11 cellular contexts compared by ENCODE assay signal in the genomic region with DNA sequence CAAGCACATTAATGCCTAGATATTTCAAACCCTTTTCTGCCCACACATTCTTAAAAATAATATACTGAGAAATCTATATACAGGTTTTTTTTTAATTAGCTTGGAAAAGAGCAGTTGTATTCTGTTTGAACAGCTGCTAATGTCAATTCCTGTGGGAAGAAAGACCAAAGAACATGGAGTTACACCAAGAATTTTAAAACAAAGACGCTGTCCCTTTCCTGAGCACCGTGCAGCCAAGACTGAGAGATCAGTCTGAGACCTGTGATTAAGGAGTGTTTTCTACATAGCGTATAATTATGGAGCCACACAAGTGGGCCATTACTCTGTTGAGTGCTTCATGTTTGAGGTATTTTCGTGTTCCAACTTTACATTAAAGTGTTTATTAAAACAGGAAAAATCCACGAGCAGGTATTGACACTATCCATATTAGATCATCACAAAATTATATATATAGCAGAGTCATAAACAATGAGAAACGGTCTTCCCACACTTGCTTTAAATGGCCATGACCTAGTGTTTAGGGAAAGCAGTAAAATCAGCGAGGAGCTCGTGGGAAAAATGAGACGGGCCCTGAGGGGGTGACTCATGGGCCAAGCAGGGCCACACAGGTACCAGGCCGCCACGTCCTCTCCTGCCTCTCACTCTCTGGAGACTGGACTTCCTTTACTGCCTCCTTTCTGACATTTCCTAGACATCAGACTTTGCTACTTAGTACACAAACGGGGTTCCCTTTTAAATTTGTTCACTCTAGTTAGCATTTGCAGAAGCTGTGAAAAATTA.
DNase-seq lines count a peak whose midpoint lies in the region; ATAC-seq and TF ChIP-seq lines count a peak whose summit lies in the region.
"Had no signal": no experiment of that assay in that cellular context is flagged by ENCODE, and none has a peak within 500 bp of the region (broad histone marks: within the 10 kb centered on the region; RNA-seq: fewer than 3 reads in every experiment).

No MANE protein-coding gene starts in this region.

- no peak for TF ChIP-seq EP300 in SK-N-SH (IDR thresholded peaks at IDR 0.05; ENCODE audit: borderline replicate concordance in 1 of 2, low read depth in 1 of 2, low read length in 1 of 2)

- H3K9me3 ChIP-seq in SK-N-SH: no peaks in the 10 kb centered on the region
- no peaks in the 10 kb centered on the region for H3K9me3 ChIP-seq in cardiac muscle cell (ENCODE audit: low read depth)

- H3K4me2 ChIP-seq in SK-N-SH: no peak overlapping the region

- 63% methylated on average over 12 of the region's 12 CpGs for WGBS in SK-N-SH (ENCODE audit: low lambda C conversion rate)

- H3K9ac ChIP-seq in SK-N-SH: no peak overlapping the region

- no peak overlapping the region for H3K4me3 ChIP-seq in SK-N-SH (ENCODE audit: low read depth in 2 of 2, low read length in 1 of 2)
- no peak overlapping the region for H3K4me3 ChIP-seq in cardiac muscle cell

- POLR2A ChIA-PET in SK-N-SH (lab: Yijun Ruan, JAX): interaction anchor here (0.9 kb wide), 1 partner anchor 11 kb away, joined by 9 read pairs; no protein-coding TSS in a partner anchor

- H2AFZ ChIP-seq in SK-N-SH (ENCODE audit: low read depth): no peak overlapping the region

- TF ChIP-seq CTCF in SK-N-SH (IDR thresholded peaks at IDR 0.05): no peak
- no peak for TF ChIP-seq CTCF in cardiac muscle cell (IDR thresholded peaks at IDR 0.05; ENCODE audit: low read depth, low read length)

- CTCF ChIA-PET in SK-N-SH (lab: Yijun Ruan, JAX): interaction anchor here (0.6 to 2.9 kb wide), 9 partner anchors 9 to 195 kb away, joined by 3 to 9 read pairs (median 3); a partner anchor contains a TSS

- intact Hi-C loops in sciatic nerve (cut with DNase I): no loop called here

- no peak for TF ChIP-seq RAD21 in SK-N-SH (IDR thresholded peaks at IDR 0.05; ENCODE audit: low read length)

- H3K36me3 ChIP-seq in SK-N-SH (replicated peaks in 1 of 2; ENCODE audit: control insufficient read depth in 1 of 2, insufficient read depth in 2 of 2, low read length in 1 of 2) (peaks cover 19 to 34% of the 10 kb centered on the region in 2 experiments), cardiac muscle cell (no peaks in the 10 kb centered on the region)

- H3F3A ChIP-seq in SK-N-SH (replicated peaks; ENCODE audit: insufficient read depth): no peaks in the 10 kb centered on the region

- peak; percentile 71 for DNase-seq in HT1080 (ENCODE audit: low read depth)
- DNase-seq in SK-N-SH: no peak
- DNase-seq in cardiac muscle cell (ENCODE audit: low read depth in 1 of 2, low spot score in 1 of 2): no peak
- no peak for DNase-seq in sciatic nerve (ENCODE audit: low spot score)
- no peak for DNase-seq in H4 (ENCODE audit: low spot score)
- DNase-seq in DMS53 (lab: John Stamatoyannopoulos, UW): no peak
- no peak for DNase-seq in cortex of kidney (lab: John Stamatoyannopoulos, UW)
- DNase-seq: NCI-H187; stimulated activated naive CD4-positive, alpha-beta T cell treated with Interleukin-2 at 50 U/mL for 16 hours had no signal

- H3K27ac ChIP-seq in SK-N-SH (ENCODE audit: low read depth in 2 of 2, low read length in 1 of 2) (peak overlapping the region; percentile 61 to 87), cardiac muscle cell (peak overlapping the region; percentile 2)

- H3K9me2 ChIP-seq in SK-N-SH: no peaks in the 10 kb centered on the region

- no peaks in the 10 kb centered on the region for H4K20me1 ChIP-seq in SK-N-SH (ENCODE audit: insufficient read depth)

- ATAC-seq in sciatic nerve: peak; percentile 87
- no peak for ATAC-seq in GM21717 (IDR thresholded peaks at IDR 0.05; ENCODE audit: unreplicated experiment)
- ATAC-seq: Panc1 had no signal

- no peaks in the 10 kb centered on the region for H3K27me3 ChIP-seq in SK-N-SH (ENCODE audit: insufficient read depth)
- no peaks in the 10 kb centered on the region for H3K27me3 ChIP-seq in cardiac muscle cell

- H3K79me2 ChIP-seq in SK-N-SH (ENCODE audit: insufficient read depth): peaks cover 97% of the 10 kb centered on the region

- H3K4me1 ChIP-seq in SK-N-SH (ENCODE audit: control insufficient read depth in 1 of 2, insufficient read depth in 2 of 2, low read depth in 1 of 2, low read length in 1 of 2): peaks cover 17 to 44% of the 10 kb centered on the region in 2 experiments; a peak in 3 of 4 replicates
- no peaks in the 10 kb centered on the region for H3K4me1 ChIP-seq in cardiac muscle cell (ENCODE audit: low read depth)

TF ChIP-seq in SK-N-SH, 30 proteins besides CTCF, POLR2A, EP300 and RAD21:
- TF ChIP-seq TEAD4 (IDR thresholded peaks at IDR 0.05; ENCODE audit: borderline replicate concordance, insufficient read depth): no peak
- no peak for TF ChIP-seq NRF1 (IDR thresholded peaks at IDR 0.05; ENCODE audit: low read depth, low read length)
- TF ChIP-seq JUND (IDR thresholded peaks at IDR 0.05): peak; percentile 58; the same call in 1 of the 2 replicates
- TF ChIP-seq EZH2phosphoT487 (IDR thresholded peaks at IDR 0.05; ENCODE audit: borderline replicate concordance, low read depth): no peak
- TF ChIP-seq, protein P1, sequence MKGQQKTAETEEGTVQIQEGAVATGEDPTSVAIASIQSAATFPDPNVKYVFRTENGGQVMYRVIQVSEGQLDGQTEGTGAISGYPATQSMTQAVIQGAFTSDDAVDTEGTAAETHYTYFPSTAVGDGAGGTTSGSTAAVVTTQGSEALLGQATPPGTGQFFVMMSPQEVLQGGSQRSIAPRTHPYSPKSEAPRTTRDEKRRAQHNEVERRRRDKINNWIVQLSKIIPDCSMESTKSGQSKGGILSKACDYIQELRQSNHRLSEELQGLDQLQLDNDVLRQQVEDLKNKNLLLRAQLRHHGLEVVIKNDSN (IDR thresholded peaks at IDR 0.05; ENCODE audit: borderline replicate concordance, low read depth): no peak
- TF ChIP-seq FOXJ3 (CRISPR knock-in tag; IDR thresholded peaks at IDR 0.05): no peak
- peak; percentile 29; the same call in 1 of the 2 replicates for TF ChIP-seq FOSL2 (IDR thresholded peaks at IDR 0.05; ENCODE audit: borderline replicate concordance, low read depth)
TF ChIP-seq in SK-N-SH: peak in this region for 2.
